13 cellular contexts compared by ENCODE assay signal in the genomic region with DNA sequence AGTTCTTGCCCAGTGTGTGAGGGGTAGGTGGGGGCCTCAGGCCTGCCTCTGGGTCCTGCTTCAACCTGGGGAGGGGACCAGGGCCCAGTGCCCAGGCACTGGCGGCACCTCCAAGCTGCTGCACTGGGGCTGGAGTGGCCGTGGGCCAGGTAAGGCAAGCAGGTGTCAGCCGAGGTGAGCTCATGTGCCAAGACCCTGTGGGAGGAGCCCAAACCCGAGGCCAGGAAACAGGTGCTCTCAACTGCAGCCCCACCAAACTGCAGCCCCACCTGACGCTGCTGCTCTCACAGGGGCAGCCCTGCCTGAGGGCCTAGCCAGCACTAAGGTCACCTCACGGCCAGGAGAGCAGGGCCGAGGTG. TPM values are rescaled to one million over a fixed set of nuclear protein-coding genes. Genes with fewer than 3 reads are reported as not detected.
DNase-seq lines count a peak whose midpoint lies in the region; ATAC-seq, FAIRE-seq and TF ChIP-seq lines count a peak whose summit lies in the region.
"Had no signal": no experiment of that assay in that cellular context is flagged by ENCODE, and none has a peak within 500 bp of the region (broad histone marks: within the 10 kb centered on the region; RNA-seq: fewer than 3 reads in every experiment).

No MANE protein-coding gene starts in this region.

- no peaks in the 10 kb centered on the region for H4K20me1 ChIP-seq in osteoblast (ENCODE audit: insufficient read depth, low read length)

- H3K4me1 ChIP-seq in RWPE2 (ENCODE audit: insufficient read depth, poor library complexity, severe bottlenecking) (peaks cover 22% of the 10 kb centered on the region), osteoblast (ENCODE audit: insufficient read depth, low read length) (peaks cover 24% of the 10 kb centered on the region)

- FAIRE-seq in GM12891 (lab: Jason Lieb, UNC) = no peak
- FAIRE-seq: endometrium, TTC549 had no signal

- ATAC-seq in RWPE2 (ENCODE audit: low read depth) (no peak), GM19397 (IDR thresholded peaks at IDR 0.05; ENCODE audit: unreplicated experiment) (no peak)

- no peak for TF ChIP-seq POLR2A in GM12891 (IDR thresholded peaks at IDR 0.05; ENCODE audit: low read depth, low read length)

- H3K9me3 ChIP-seq in RWPE2 (ENCODE audit: severe bottlenecking) = peaks cover 4% of the 10 kb centered on the region
- H3K9me3 ChIP-seq in osteoblast (ENCODE audit: low read depth, low read length) = no peaks in the 10 kb centered on the region
- H3K9me3 ChIP-seq: SJCRH30 had no signal

- H3K4me2 ChIP-seq in osteoblast (ENCODE audit: insufficient read depth, low read length) = no peak overlapping the region

- no peaks in the 10 kb centered on the region for H3K79me2 ChIP-seq in osteoblast (ENCODE audit: insufficient read depth, low read length)

- no peak for TF ChIP-seq CTCF in RWPE2 (IDR thresholded peaks at IDR 0.05; ENCODE audit: poor library complexity, severe bottlenecking)
- TF ChIP-seq CTCF in osteoblast (IDR thresholded peaks at IDR 0.05; ENCODE audit: extremely low read depth, low read depth, low read length) = no peak

- H3K4me3 ChIP-seq in RWPE2 (ENCODE audit: severe bottlenecking) (no peak overlapping the region), osteoblast (ENCODE audit: insufficient read depth, low read length) (no peak overlapping the region)
- H3K4me3 ChIP-seq: SJCRH30 had no signal

- H2AFZ ChIP-seq in osteoblast (ENCODE audit: low read length) = no peak overlapping the region

- H3K27me3 ChIP-seq in RWPE2 (ENCODE audit: insufficient read depth, poor library complexity, severe bottlenecking) (no peaks in the 10 kb centered on the region), osteoblast (ENCODE audit: insufficient read depth, low read length) (no peaks in the 10 kb centered on the region)
- H3K27me3 ChIP-seq: SJCRH30 had no signal

- H3K36me3 ChIP-seq in RWPE2 (ENCODE audit: low read depth) (peaks cover 6% of the 10 kb centered on the region; the same call in 1 of the 2 replicates), osteoblast (ENCODE audit: insufficient read depth, low read length) (no peaks in the 10 kb centered on the region)
- H3K36me3 ChIP-seq: SJCRH30 had no signal

- peak; percentile 25 for DNase-seq in activated CD4-positive, CD25-positive, alpha-beta regulatory T cell treated with anti-CD3 and anti-CD28 coated beads, Interleukin-2, amount 50 U/mL, for 72 hours
- DNase-seq in activated CD4-positive, CD25-positive, alpha-beta regulatory T cell (lab: John Stamatoyannopoulos, UW) = no peak
- DNase-seq in ELF-1 (ENCODE audit: low read depth, low spot score) = peak; percentile 4
- peak; percentile 44 for DNase-seq in RWPE2 (ENCODE audit: low spot score)
- DNase-seq in osteoblast (ENCODE audit: insufficient read length, low spot score, missing footprints) = peak; percentile 44
- no peak for DNase-seq in GM12891 (ENCODE audit: insufficient read length, low spot score)
- no peak for DNase-seq in occipital lobe (lab: John Stamatoyannopoulos, UW)
- DNase-seq: KBM-7, NCI-H524 treated with DMSO at 0.1 percent for 48 hours had no signal

- H3K27ac ChIP-seq in RWPE2 (ENCODE audit: poor library complexity, severe bottlenecking) (no peak overlapping the region), osteoblast (ENCODE audit: low read depth, low read length) (no peak overlapping the region)
- H3K27ac ChIP-seq: SJCRH30 had no signal

TF ChIP-seq in GM12891, 5 proteins besides CTCF, POLR2A, EP300 and RAD21:
- TF ChIP-seq POLR2AphosphoS5 (IDR thresholded peaks at IDR 0.05; ENCODE audit: low read depth, low read length) = no peak
- no peak for TF ChIP-seq POU2F2 (IDR thresholded peaks at IDR 0.05; ENCODE audit: low read depth, low read length)
- TF ChIP-seq SPI1 (IDR thresholded peaks at IDR 0.05; ENCODE audit: low read depth, low read length) = no peak
- no peak for TF ChIP-seq PAX5 (IDR thresholded peaks at IDR 0.05; ENCODE audit: insufficient read depth, low read length, severe bottlenecking)
- TF ChIP-seq TAF1 (IDR thresholded peaks at IDR 0.05; ENCODE audit: low read depth, low read length) = no peak
TF ChIP-seq in GM12891: peak in this region for 0.

RNA-seq across cellular contexts. Expression of a gene that starts 18.1 kb away (rescaled TPM):
- total RNA-seq in osteoblast (4.0 and 5.6 TPM in 2 replicates), occipital lobe (2.7 TPM)
- polyA plus RNA-seq in GM12891 (2012; ENCODE audit: low read depth, missing spikeins) = 3.5 TPM

RNA-seq across cellular contexts. Expression of a gene that starts 18.1 kb away (rescaled TPM):
- total RNA-seq in osteoblast (10.3 and 11.9 TPM in 2 replicates), occipital lobe (12.3 TPM)
- polyA plus RNA-seq in GM12891 (2012; ENCODE audit: low read depth, missing spikeins) = 5.7 TPM

Comparison
In these comparisons a context has a peak if more than half of its experiments do, and no peak if none do; other contexts are left out.
1. DNase-seq: peak in activated CD4-positive, CD25-positive, alpha-beta regulatory T cell treated with anti-CD3 and anti-CD28 coated beads, Interleukin-2, amount 50 U/mL, for 72 hours (single experiment), ELF-1 (single experiment), RWPE2 (single experiment) and osteoblast (single experiment); none in activated CD4-positive, CD25-positive, alpha-beta regulatory T cell (0 of 4), GM12891 (single experiment) and occipital lobe (single experiment).